Comparison of ENCODE assay signal across 8 cellular contexts in the genomic region with DNA sequence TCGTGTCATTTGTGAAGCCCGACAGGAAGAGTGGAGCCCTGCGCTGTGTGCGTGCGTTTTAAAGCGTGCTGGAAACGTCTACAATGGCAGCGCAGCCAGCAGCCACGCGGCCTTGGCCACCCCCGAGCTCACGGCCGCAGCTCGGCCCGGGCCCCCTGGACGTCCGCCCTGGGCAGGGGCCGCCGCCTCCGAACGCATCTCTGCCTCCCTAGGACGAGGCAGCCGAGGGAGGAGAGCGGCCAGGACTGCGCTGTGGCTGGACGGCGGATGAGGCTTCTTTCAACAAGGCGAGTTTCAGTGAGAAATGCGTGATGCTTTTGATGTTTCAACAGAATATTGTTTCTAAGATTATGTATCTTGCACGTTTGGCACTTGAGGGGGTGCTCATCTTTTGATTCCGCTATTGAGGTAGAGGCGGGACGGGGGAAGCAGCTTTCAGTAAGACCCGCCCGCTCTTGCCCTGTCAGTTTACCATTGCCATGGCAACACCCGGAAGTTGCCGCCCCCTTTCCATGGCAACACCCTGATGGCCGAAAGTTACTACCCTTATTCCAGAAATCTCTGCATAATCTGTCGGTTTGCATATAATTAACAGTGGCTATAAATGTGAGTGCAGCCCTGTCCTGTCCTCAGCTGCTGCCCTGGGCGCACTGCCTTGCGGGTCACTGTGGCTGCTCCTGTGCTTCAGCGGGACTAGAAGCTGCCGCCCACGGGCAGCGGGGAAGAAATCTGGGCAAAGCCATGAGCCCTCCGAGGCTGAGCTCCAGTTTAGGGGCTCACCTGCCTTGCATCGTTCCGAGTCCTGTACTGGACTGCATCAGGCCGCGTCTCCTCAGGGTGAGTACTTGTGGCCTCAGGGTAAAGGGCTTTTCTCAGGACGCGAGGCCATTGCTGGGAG. TPM values are rescaled to one million over a fixed set of nuclear protein-coding genes. Genes with fewer than 3 reads are reported as not detected.
DNase-seq lines count a peak whose midpoint lies in the region; ATAC-seq and TF ChIP-seq lines count a peak whose summit lies in the region.

No MANE protein-coding gene starts in this region.

- ATAC-seq in GM19395 (IDR thresholded peaks at IDR 0.05; ENCODE audit: unreplicated experiment) (peak; percentile 88), HG03565 (IDR thresholded peaks at IDR 0.05; ENCODE audit: unreplicated experiment) (peak; percentile 45)

- peak overlapping the region; percentile 62 for H3K27ac ChIP-seq in C4-2B
- no peak overlapping the region for H3K27ac ChIP-seq in subcutaneous abdominal adipose tissue (ENCODE audit: low read depth, low read length)

- no peaks in the 10 kb centered on the region for H3K9me3 ChIP-seq in subcutaneous abdominal adipose tissue (ENCODE audit: control insufficient read depth in 5 of 5, low read length in 5 of 5)

- H3K9ac ChIP-seq in subcutaneous abdominal adipose tissue (ENCODE audit: low read length in 5 of 5): peak overlapping the region in 3 of 5 donors; percentile 23 to 58 (median 54)

- peaks cover 0 to 29% (median 21%) of the 10 kb centered on the region in 5 donors for H3K4me1 ChIP-seq in subcutaneous abdominal adipose tissue (ENCODE audit: control insufficient read depth in 5 of 5, insufficient read depth in 5 of 5, low read length in 5 of 5)

- no peaks in the 10 kb centered on the region for H3K27me3 ChIP-seq in subcutaneous abdominal adipose tissue (ENCODE audit: control insufficient read depth in 5 of 5, insufficient read depth in 4 of 5, low read length in 5 of 5)

- peaks cover 0 to 4% (median 0%) of the 10 kb centered on the region in 5 donors for H3K36me3 ChIP-seq in subcutaneous abdominal adipose tissue (ENCODE audit: control insufficient read depth in 5 of 5, insufficient read depth in 5 of 5, low read length in 5 of 5)

- peak; percentile 83 for DNase-seq in RPMI7951 (ENCODE audit: low read depth)
- peak; percentile 89 for DNase-seq in activated effector memory CD4-positive, alpha-beta T cell treated with anti-CD3 and anti-CD28 coated beads, Interleukin-2, amount 50 U/mL, for 16 hours
- DNase-seq in foreskin fibroblast: peak; percentile 83 to 91
- DNase-seq in non-pigmented ciliary epithelial cell (ENCODE audit: low read depth): peak; percentile 26

- TF ChIP-seq CTCF in C4-2B (conservative IDR thresholded peaks at IDR 0.05) (no peak), foreskin fibroblast (IDR thresholded peaks at IDR 0.05; ENCODE audit: low read depth, low read length) (no peak)

- peak overlapping the region; percentile 68 to 96 for H3K4me3 ChIP-seq in foreskin fibroblast (ENCODE audit: low read depth in 1 of 2, low read length in 2 of 2)
- peak overlapping the region; percentile 70 to 95 (median 77) for H3K4me3 ChIP-seq in subcutaneous abdominal adipose tissue (ENCODE audit: low read depth in 1 of 5, low read length in 5 of 5)

RNA-seq across cellular contexts. Expression of a gene that starts 38.6 kb away (rescaled TPM):
- total RNA-seq in RPMI7951 (2014; rRNA removed; shearing (Covaris generic)): 10.8 and 12.9 TPM in 2 replicates

Comparison
In these comparisons a context has a peak if more than half of its experiments do, and no peak if none do; other contexts are left out.
1. DNase-seq: peak in every context shown above with its lines; median percentile 89 in activated effector memory CD4-positive, alpha-beta T cell treated with anti-CD3 and anti-CD28 coated beads, Interleukin-2, amount 50 U/mL, for 16 hours; 87 in foreskin fibroblast; 83 in RPMI7951; 26 in non-pigmented ciliary epithelial cell.